Comparison of ENCODE assay signal across 31 cellular contexts in the genomic region with DNA sequence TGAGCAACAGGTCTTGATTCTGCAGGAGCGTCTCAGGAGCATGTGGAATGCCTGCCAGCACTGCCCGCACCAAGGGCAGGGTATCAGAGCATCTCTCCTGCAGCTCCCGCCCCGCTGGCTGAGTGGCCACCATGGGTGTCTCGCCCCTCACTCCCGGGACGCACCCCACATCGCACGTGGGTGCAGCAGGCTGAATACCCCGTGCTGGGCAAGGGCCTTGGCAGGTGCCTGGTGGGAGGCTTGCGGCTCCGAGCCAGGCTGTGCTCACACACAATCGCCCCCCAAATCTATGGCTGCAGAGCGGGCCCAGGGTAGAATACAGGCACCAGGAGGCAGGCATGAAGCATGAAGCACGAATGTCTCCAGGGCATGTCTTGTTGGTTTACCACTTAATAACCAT.
"Had no signal": no experiment of that assay in that cellular context is flagged by ENCODE, and none has a peak within 500 bp of the region (broad histone marks: within the 10 kb centered on the region; RNA-seq: fewer than 3 reads in every experiment).

No MANE protein-coding gene starts in this region.

- FAIRE-seq: bronchial epithelial cell, TTC549 had no signal

- H3K27ac ChIP-seq: ascending aorta, cardiac muscle cell, VCaP had no signal

- H3K36me3 ChIP-seq: ascending aorta, cardiac muscle cell had no signal

- H3K4me3 ChIP-seq: ascending aorta, cardiac muscle cell had no signal

- H3K4me1 ChIP-seq: ascending aorta had no signal

- H3K27me3 ChIP-seq: ascending aorta had no signal

- H3K9me3 ChIP-seq: ascending aorta had no signal

- DNase-seq: activated B cell treated with CpG ODN at 0.5 μM for 24 hours; activated CD4-positive, alpha-beta memory T cell treated with anti-CD3 and anti-CD28 coated beads, Interleukin-2, amount 10 ng/mL, durations not matched to agents 7 days and 5 days; activated CD4-positive, alpha-beta T cell treated with anti-CD3 and anti-CD28 coated beads for 4 hours; activated CD4-positive, alpha-beta T cell treated with anti-CD3 and anti-CD28 coated beads, Interleukin-2, amount 10 ng/mL, durations not matched to agents 24 days and 14 days; activated CD4-positive, alpha-beta T cell treated with anti-CD3 and anti-CD28 coated beads, Interleukin-2, amount 50 U/mL, for 1 hour; activated CD4-positive, alpha-beta T cell treated with anti-CD3 and anti-CD28 coated beads, Interleukin-2, amount 50 U/mL, for 48 hours; activated CD4-positive, CD25-positive, alpha-beta regulatory T cell treated with anti-CD3 and anti-CD28 coated beads, Interleukin-2, amount 50 U/mL, for 72 hours; activated CD8-positive, alpha-beta memory T cell treated with anti-CD3 and anti-CD28 coated beads for 24 hours; activated CD8-positive, alpha-beta memory T cell treated with anti-CD3 and anti-CD28 coated beads, Interleukin-2, amount 10 ng/mL, durations not matched to agents 7 days and 5 days; activated CD8-positive, alpha-beta memory T cell treated with anti-CD3 and anti-CD28 coated beads, Interleukin-2, amount 50 U/mL, for 48 hours; activated CD8-positive, alpha-beta T cell treated with anti-CD3 and anti-CD28 coated beads, Interleukin-2, amount 10 ng/mL, durations not matched to agents 7 days and 5 days; activated effector memory CD4-positive, alpha-beta T cell treated with Interleukin-2 at 50 U/mL for 16 hours; activated gamma-delta T cell; activated naive CD4-positive, alpha-beta T cell treated with anti-CD3 and anti-CD28 coated beads, Interleukin-2, amount 10 ng/mL, durations not matched to agents 7 days and 5 days; activated naive CD4-positive, alpha-beta T cell treated with Interleukin-2 at 50 U/mL for 16 hours; activated naive CD8-positive, alpha-beta T cell treated with anti-CD3 and anti-CD28 coated beads, Interleukin-2, amount 10 ng/mL, durations not matched to agents 7 days and 5 days; activated naive CD8-positive, alpha-beta T cell treated with anti-CD3 and anti-CD28 coated beads, Interleukin-2, amount 50 U/mL, for 24 hours; activated T-cell treated with anti-CD3 and anti-CD28 coated beads, Interleukin-2, amount 50 U/mL, for 24 hours; activated T-cell treated with anti-CD3 and anti-CD28 coated beads, Interleukin-2, amount 50 U/mL, for 48 hours; amygdala; anterior cingulate cortex; caudate nucleus; cerebellar nuclear complex; T-helper 1 cell; T-helper 2 cell; T-helper 9 cell had no signal
